ENCODE assay signal across 26 cellular contexts in genomic region chr12:18259906-18260682, GRCh38. TPM values are rescaled to one million over a fixed set of nuclear protein-coding genes. Genes with fewer than 3 reads are reported as not detected.
"Had no signal": no experiment of that assay in that cellular context is flagged by ENCODE, and none has a peak within 500 bp of the region (broad histone marks: within the 10 kb centered on the region; RNA-seq: fewer than 3 reads in every experiment).

No MANE protein-coding gene starts in this region.

- DNase-seq: activated CD4-positive, alpha-beta T cell treated with anti-CD3 and anti-CD28 coated beads for 4 hours; activated CD4-positive, alpha-beta T cell treated with anti-CD3 and anti-CD28 coated beads, Interleukin-2, amount 50 U/mL, for 48 hours; activated CD8-positive, alpha-beta memory T cell treated with anti-CD3 and anti-CD28 coated beads for 24 hours; activated effector memory CD4-positive, alpha-beta T cell treated with Interleukin-2 at 50 U/mL for 16 hours; activated naive CD4-positive, alpha-beta T cell treated with Interleukin-2 at 50 U/mL for 16 hours; anterior cingulate cortex; cortex of kidney; effector memory CD8-positive, alpha-beta T cell; foreskin fibroblast; head of caudate nucleus; hypothalamus; immature natural killer cell; kidney glomerular epithelial cell; left lung; mucosa of descending colon; stimulated activated CD4-positive, alpha-beta T cell treated with anti-CD3 and anti-CD28 coated beads, Interleukin-15, amount 100 ng/mL, for 24 hours; stimulated activated CD4-positive, alpha-beta T cell treated with anti-CD3 and anti-CD28 coated beads, Interleukin-2, amount 100 ng/mL, for 24 hours; stimulated activated naive B cell treated with anti-CD40 and anti-IgM and Interleukin-4, amounts not matched to agents 10 μg/mL and 1 μg/mL and 100 μg/mL, for 72 hours; T-helper 9 cell had no signal

- H3K27me3 ChIP-seq: cardiac muscle cell, left lung, tibial nerve had no signal

- H3K4me1 ChIP-seq: left lung, tibial nerve had no signal

- H3K27ac ChIP-seq: cardiac muscle cell, left lung, tibial nerve, VCaP had no signal

- H3K36me3 ChIP-seq: cardiac muscle cell, left lung, tibial nerve had no signal

- H3K4me3 ChIP-seq: cardiac muscle cell, left lung, lung, mucosa of descending colon, tibial nerve had no signal

- ATAC-seq: effector memory CD8-positive, alpha-beta T cell; esophagus mucosa; left lung; mucosa of descending colon; sciatic nerve; stimulated activated naive B cell treated with anti-CD40 and anti-IgM and Interleukin-4, amounts not matched to agents 10 μg/mL and 1 μg/mL and 100 μg/mL, for 72 hours had no signal

- H3K9me3 ChIP-seq: left lung, mucosa of descending colon, tibial nerve had no signal

RNA-seq across cellular contexts. Expression of gene PIK3C2G, which starts 1.2 kb away (rescaled TPM):
- total RNA-seq: cardiac muscle cell, osteocyte, sciatic nerve had no signal
- polyA plus RNA-seq: cardiac muscle cell, immature natural killer cell had no signal
